Comparison of ENCODE assay signal across 15 cellular contexts in genomic region chr7:38229386-38229785, GRCh38. TPM values are rescaled to one million over a fixed set of nuclear protein-coding genes. Genes with fewer than 3 reads are reported as not detected.
A peak's percentile ranks its signal among the peaks of the same experiment; 100 is the strongest.
DNase-seq lines count a peak whose midpoint lies in the region; ATAC-seq and TF ChIP-seq lines count a peak whose summit lies in the region.
"Had no signal": no experiment of that assay in that cellular context is flagged by ENCODE, and none has a peak within 500 bp of the region (broad histone marks: within the 10 kb centered on the region; RNA-seq: fewer than 3 reads in every experiment).

No MANE protein-coding gene starts in this region.

- no peak for TF ChIP-seq CTCF in activated CD8-positive, alpha-beta T cell treated with anti-CD3 and anti-CD28 coated beads for 36 hours (IDR thresholded peaks at IDR 0.05)

- POLR2A ChIA-PET in activated CD8-positive, alpha-beta T cell treated with anti-CD3 and anti-CD28 coated beads for 36 hours (lab: Charles Lee) = interaction anchor here (0.9 kb wide), 1 partner anchor 8 kb away, joined by 4 read pairs; no protein-coding TSS in a partner anchor

- peaks cover 54% of the 10 kb centered on the region for H3K4me1 Mint-ChIP-seq in activated CD8-positive, alpha-beta T cell treated with anti-CD3 and anti-CD28 coated beads for 36 hours (ENCODE audit: low read depth)

- intact Hi-C loops in activated CD8-positive, alpha-beta T cell treated with anti-CD3 and anti-CD28 coated beads for 36 hours (cut with micrococcal nuclease) = no loop called here

- peak overlapping the region; percentile 90 for H3K27ac Mint-ChIP-seq in activated CD8-positive, alpha-beta T cell treated with anti-CD3 and anti-CD28 coated beads for 36 hours
- H3K27ac Mint-ChIP-seq: activated T-helper 2 cell treated with anti-CD3 and anti-CD28 coated beads, Interferon-gamma antibody, Interleukin-2, Interleukin-4, amounts not matched to agents 10 μg/mL and 5 μg/mL and 100 μg/mL, durations not matched to agents 14 hours and 24 hours and 36 hours; stimulated activated naive B cell treated with anti-CD40 and anti-IgM and Interleukin-4, amounts not matched to agents 10 μg/mL and 1 μg/mL and 100 μg/mL, for 72 hours had no signal

- ATAC-seq in activated CD8-positive, alpha-beta T cell treated with anti-CD3 and anti-CD28 coated beads for 36 hours = no peak
- ATAC-seq in HG03354 (IDR thresholded peaks at IDR 0.05; ENCODE audit: poor library complexity, severe bottlenecking, unreplicated experiment) = no peak
- ATAC-seq: HepG2; psoas muscle; stimulated activated naive B cell treated with anti-CD40 and anti-IgM and Interleukin-4, amounts not matched to agents 10 μg/mL and 1 μg/mL and 100 μg/mL, for 72 hours had no signal

- H3K36me3 Mint-ChIP-seq in activated CD8-positive, alpha-beta T cell treated with anti-CD3 and anti-CD28 coated beads for 36 hours (ENCODE audit: low read depth) = peaks cover 24% of the 10 kb centered on the region

- CTCF ChIA-PET in activated CD8-positive, alpha-beta T cell treated with anti-CD3 and anti-CD28 coated beads for 36 hours (lab: Charles Lee) = interaction anchor here (0.6 to 4.5 kb wide), 9 partner anchors 10 to 145 kb away, joined by 3 to 70 read pairs (median 4); no protein-coding TSS in a partner anchor

- no peaks in the 10 kb centered on the region for H3K9me3 Mint-ChIP-seq in activated CD8-positive, alpha-beta T cell treated with anti-CD3 and anti-CD28 coated beads for 36 hours
- H3K9me3 Mint-ChIP-seq: activated T-helper 2 cell treated with anti-CD3 and anti-CD28 coated beads, Interferon-gamma antibody, Interleukin-2, Interleukin-4, amounts not matched to agents 10 μg/mL and 5 μg/mL and 100 μg/mL, durations not matched to agents 14 hours and 24 hours and 36 hours; stimulated activated naive B cell treated with anti-CD40 and anti-IgM and Interleukin-4, amounts not matched to agents 10 μg/mL and 1 μg/mL and 100 μg/mL, for 72 hours had no signal

- in situ Hi-C loops in ACHN (cut with HindIII; ENCODE audit: low pct_ligation_motif_present, low pct_unique_long_range_greater_than_20kb, low sequenced_read_pairs) = no loop called here

- peak; percentile 60 for DNase-seq in ACHN
- DNase-seq in H4 (ENCODE audit: low spot score) = peak; percentile 64
- DNase-seq in activated CD8-positive, alpha-beta T cell treated with anti-CD3 and anti-CD28 coated beads for 36 hours = no peak
- DNase-seq in glomerular visceral epithelial cell (ENCODE audit: extremely low spot score) = peak; percentile 69
- no peak for DNase-seq in NCI-H2081 (lab: John Stamatoyannopoulos, UW)
- no peak for DNase-seq in NCI-H69 (lab: John Stamatoyannopoulos, UW)
- DNase-seq in SW 1271 (lab: John Stamatoyannopoulos, UW) = no peak
- DNase-seq: activated CD4-positive, alpha-beta T cell treated with anti-CD3 and anti-CD28 coated beads for 4 hours; erythroblast; psoas muscle; stimulated activated CD4-positive, alpha-beta T cell treated with anti-CD3 and anti-CD28 coated beads, Interleukin-2, amount 100 ng/mL, for 48 hours; stimulated activated naive B cell treated with anti-CD40 and anti-IgM and Interleukin-4, amounts not matched to agents 10 μg/mL and 1 μg/mL and 100 μg/mL, for 72 hours had no signal

- H3K27me3 Mint-ChIP-seq in activated CD8-positive, alpha-beta T cell treated with anti-CD3 and anti-CD28 coated beads for 36 hours = no peaks in the 10 kb centered on the region
- H3K27me3 Mint-ChIP-seq: stimulated activated naive B cell treated with anti-CD40 and anti-IgM and Interleukin-4, amounts not matched to agents 10 μg/mL and 1 μg/mL and 100 μg/mL, for 72 hours had no signal

- no peak overlapping the region for H3K4me3 Mint-ChIP-seq in activated CD8-positive, alpha-beta T cell treated with anti-CD3 and anti-CD28 coated beads for 36 hours
- H3K4me3 Mint-ChIP-seq: stimulated activated naive B cell treated with anti-CD40 and anti-IgM and Interleukin-4, amounts not matched to agents 10 μg/mL and 1 μg/mL and 100 μg/mL, for 72 hours had no signal

RNA-seq across cellular contexts. Expression of gene STARD3NL, which starts 51.3 kb away (rescaled TPM):
- total RNA-seq in H4 (2014; rRNA removed; shearing (Covaris generic)) = 214 and 267 TPM in 2 replicates
- 10 to 100 TPM; 28.0 to 28.8 TPM for total RNA-seq in activated CD8-positive, alpha-beta T cell treated with anti-CD3 and anti-CD28 coated beads for 36 hours

Comparison
In these comparisons a context has a peak if more than half of its experiments do, and no peak if none do; other contexts are left out.
1. DNase-seq: peak in ACHN (single experiment), H4 (single experiment) and glomerular visceral epithelial cell (single experiment); none in activated CD8-positive, alpha-beta T cell treated with anti-CD3 and anti-CD28 coated beads for 36 hours (single experiment), NCI-H2081 (0 of 2), NCI-H69 (single experiment) and SW 1271 (0 of 2).